In genomic region chr16:80931985-80932720, GRCh38 we compare ENCODE assay signal across 8 cellular contexts.
A peak's percentile ranks its signal among the peaks of the same experiment; 100 is the strongest.
DNase-seq lines count a peak whose midpoint lies in the region; ATAC-seq and TF ChIP-seq lines count a peak whose summit lies in the region.

No MANE protein-coding gene starts in this region.

- H3K36me3 ChIP-seq in endodermal cell (ENCODE audit: control insufficient read depth, insufficient read depth, low read length) (no peaks in the 10 kb centered on the region), lower lobe of right lung (no peaks in the 10 kb centered on the region)

- peaks cover 4% of the 10 kb centered on the region for H3K4me1 Mint-ChIP-seq in endodermal cell
- peaks cover 10% of the 10 kb centered on the region for H3K4me1 Mint-ChIP-seq in stimulated activated naive CD8-positive, alpha-beta T cell treated with anti-CD3 and anti-CD28 coated beads, Interleukin-15, Interleukin-2, amounts not matched to agents 100 ng/mL and 50 ng/mL, for 24 hours (ENCODE audit: low read depth)

- no peak for TF ChIP-seq CTCF in endodermal cell (conservative IDR thresholded peaks at IDR 0.05)
- TF ChIP-seq CTCF in lower lobe of right lung (IDR thresholded peaks at IDR 0.05), result no peak

- WGBS in endodermal cell (ENCODE audit: insufficient coverage in 1 of 2, insufficient read length in 1 of 2), 2 experiments, result 11 to 19% methylated on average over 27 to 63 of the region's 63 CpGs

- no peaks in the 10 kb centered on the region for H3K9me3 Mint-ChIP-seq in endodermal cell
- no peaks in the 10 kb centered on the region for H3K9me3 Mint-ChIP-seq in stimulated activated naive CD8-positive, alpha-beta T cell treated with anti-CD3 and anti-CD28 coated beads, Interleukin-15, Interleukin-2, amounts not matched to agents 100 ng/mL and 50 ng/mL, for 24 hours

- H3K4me1 ChIP-seq in endodermal cell (ENCODE audit: control insufficient read depth, insufficient read depth, low read length) (no peaks in the 10 kb centered on the region), lower lobe of right lung (peaks cover 17% of the 10 kb centered on the region)

- intact Hi-C loops in lower lobe of right lung (cut with DNase I), result no loop called here

- H3K27ac Mint-ChIP-seq in endodermal cell, result no peak overlapping the region
- H3K27ac Mint-ChIP-seq in stimulated activated naive CD8-positive, alpha-beta T cell treated with anti-CD3 and anti-CD28 coated beads, Interleukin-15, Interleukin-2, amounts not matched to agents 100 ng/mL and 50 ng/mL, for 24 hours, result no peak overlapping the region

- H3K9me3 ChIP-seq in endodermal cell (ENCODE audit: control insufficient read depth, low read length), result no peaks in the 10 kb centered on the region
- H3K9me3 ChIP-seq in lower lobe of right lung, result no peaks in the 10 kb centered on the region

- H3K27me3 ChIP-seq in endodermal cell (ENCODE audit: control insufficient read depth, insufficient read depth, low read length, poor library complexity, severe bottlenecking) (peaks cover 40% of the 10 kb centered on the region), lower lobe of right lung (ENCODE audit: low read depth) (peaks cover 28% of the 10 kb centered on the region)

- no peak overlapping the region for H3K9ac ChIP-seq in endodermal cell (ENCODE audit: extremely low read depth, low read length, poor library complexity, severe bottlenecking)

- H3K27me3 Mint-ChIP-seq in endodermal cell (ENCODE audit: insufficient read depth), result peaks cover 76% of the 10 kb centered on the region
- H3K27me3 Mint-ChIP-seq in stimulated activated naive CD8-positive, alpha-beta T cell treated with anti-CD3 and anti-CD28 coated beads, Interleukin-15, Interleukin-2, amounts not matched to agents 100 ng/mL and 50 ng/mL, for 24 hours, result peaks cover 66% of the 10 kb centered on the region

- DNase-seq in activated effector memory CD4-positive, alpha-beta T cell treated with anti-CD3 and anti-CD28 coated beads, Interleukin-2, amount 50 U/mL, for 16 hours, result peak; percentile 64
- no peak for DNase-seq in activated effector memory CD4-positive, alpha-beta T cell treated with Interleukin-2 at 50 U/mL for 16 hours
- DNase-seq in SW480 (ENCODE audit: low spot score) (peak; percentile 47), endodermal cell (peak; percentile 87), lower lobe of right lung (peak; percentile 49)

- ATAC-seq in lower lobe of right lung (peak; percentile 82 to 84), HG03520 (IDR thresholded peaks at IDR 0.05; ENCODE audit: unreplicated experiment) (no peak), HG03439 (IDR thresholded peaks at IDR 0.05; ENCODE audit: unreplicated experiment) (no peak)

- H3K4me3 Mint-ChIP-seq in endodermal cell, result peak overlapping the region; percentile 54
- peak overlapping the region; percentile 72 for H3K4me3 Mint-ChIP-seq in stimulated activated naive CD8-positive, alpha-beta T cell treated with anti-CD3 and anti-CD28 coated beads, Interleukin-15, Interleukin-2, amounts not matched to agents 100 ng/mL and 50 ng/mL, for 24 hours

- H3K4me3 ChIP-seq in endodermal cell (ENCODE audit: low read length), result peak overlapping the region; percentile 74
- H3K4me3 ChIP-seq in lower lobe of right lung, result peak overlapping the region; percentile 53

- H3K27ac ChIP-seq in endodermal cell (ENCODE audit: low read depth, low read length), result no peak overlapping the region
- peak overlapping the region; percentile 73 for H3K27ac ChIP-seq in lower lobe of right lung

- no peaks in the 10 kb centered on the region for H3K36me3 Mint-ChIP-seq in endodermal cell (ENCODE audit: low read depth)
- no peaks in the 10 kb centered on the region for H3K36me3 Mint-ChIP-seq in stimulated activated naive CD8-positive, alpha-beta T cell treated with anti-CD3 and anti-CD28 coated beads, Interleukin-15, Interleukin-2, amounts not matched to agents 100 ng/mL and 50 ng/mL, for 24 hours (ENCODE audit: low read depth)

Comparison
In these comparisons a context has a peak if more than half of its experiments do, and no peak if none do; other contexts are left out.
1. ATAC-seq: peak in lower lobe of right lung (2 of 2); none in HG03520 (single experiment) and HG03439 (single experiment).